In genomic region chr18:79616651-79617518, GRCh38 we compare ENCODE assay signal across 11 cellular contexts.
DNase-seq lines count a peak whose midpoint lies in the region; ATAC-seq and TF ChIP-seq lines count a peak whose summit lies in the region.
"Had no signal": no experiment of that assay in that cellular context is flagged by ENCODE, and none has a peak within 500 bp of the region (broad histone marks: within the 10 kb centered on the region; RNA-seq: fewer than 3 reads in every experiment).

No MANE protein-coding gene starts in this region.

- no peak overlapping the region for H3K27ac Mint-ChIP-seq in natural killer cell treated with Interleukin-12 subunit alpha and Interleukin-12 subunit beta and Interleukin-15 and Interleukin-18, amount 100 ng/mL, for 72 hours
- H3K27ac Mint-ChIP-seq in H9: no peak overlapping the region

- H3K27ac ChIP-seq in H9 (ENCODE audit: insufficient read length, low read depth, low read length): no peak overlapping the region

- H2BK12ac ChIP-seq in H9 (ENCODE audit: insufficient read length, low read depth, low read length): no peak overlapping the region

- H2BK20ac ChIP-seq in H9 (ENCODE audit: low read depth, low read length, poor library complexity, severe bottlenecking): no peak overlapping the region

- no peak overlapping the region for H4K91ac ChIP-seq in H9 (ENCODE audit: insufficient read length, low read depth, low read length)

- no peak overlapping the region for H3K23ac ChIP-seq in H9 (ENCODE audit: insufficient read length, low read depth, low read length)

- H3T11ph ChIP-seq in H9 (ENCODE audit: low read length): no peak overlapping the region

- H3K27me3 ChIP-seq in H9 (ENCODE audit: insufficient read depth, low read length): no peaks in the 10 kb centered on the region

- H3K23me2 ChIP-seq in H9 (ENCODE audit: insufficient read length, low read depth, low read length, poor library complexity, severe bottlenecking): no peaks in the 10 kb centered on the region

- DNase-seq in stimulated activated CD4-positive, alpha-beta T cell treated with anti-CD3 and anti-CD28 coated beads, Interleukin-15, amount 100 ng/mL, for 24 hours: peak; percentile 18
- DNase-seq in stimulated activated CD4-positive, alpha-beta T cell treated with anti-CD3 and anti-CD28 coated beads, Interleukin-2, amount 100 ng/mL, for 48 hours: no peak
- DNase-seq in fibroblast of the aortic adventitia (ENCODE audit: low read depth) (no peak), H9 (no peak), D341Med (ENCODE audit: low spot score) (no peak), NCI-H2029 treated with DMSO at 0.1 percent for 48 hours (lab: John Stamatoyannopoulos, UW) (no peak)
- peak; percentile 56 for DNase-seq in natural killer cell treated with Interleukin-12 subunit alpha and Interleukin-12 subunit beta and Interleukin-15 and Interleukin-18, amount 100 ng/mL, for 72 hours (ENCODE audit: low spot score)
- DNase-seq: AML-193, NCI-H1092 treated with DMSO at 0.1 percent for 48 hours, occipital lobe had no signal

- no peaks in the 10 kb centered on the region for H3K79me1 ChIP-seq in H9 (ENCODE audit: insufficient read depth, low read depth, low read length, poor library complexity, severe bottlenecking)

- H3K4me1 Mint-ChIP-seq in natural killer cell treated with Interleukin-12 subunit alpha and Interleukin-12 subunit beta and Interleukin-15 and Interleukin-18, amount 100 ng/mL, for 72 hours (ENCODE audit: low read depth in 2 of 2): no peaks in the 10 kb centered on the region
- peaks cover 5% of the 10 kb centered on the region in 2 experiments for H3K4me1 Mint-ChIP-seq in H9

- no peak for TF ChIP-seq CTCF in fibroblast of the aortic adventitia (IDR thresholded peaks at IDR 0.05; ENCODE audit: insufficient read depth, low read length)
- no peak for TF ChIP-seq CTCF in H9 (conservative IDR thresholded peaks at IDR 0.05)

- H3K36me3 Mint-ChIP-seq in natural killer cell treated with Interleukin-12 subunit alpha and Interleukin-12 subunit beta and Interleukin-15 and Interleukin-18, amount 100 ng/mL, for 72 hours: no peaks in the 10 kb centered on the region
- H3K36me3 Mint-ChIP-seq in H9 (ENCODE audit: insufficient read depth in 1 of 3, low read depth in 3 of 3): no peaks in the 10 kb centered on the region

- peaks cover 2% of the 10 kb centered on the region for H4K20me1 ChIP-seq in H9 (ENCODE audit: control insufficient read depth, insufficient read depth, insufficient read length)

- no peak overlapping the region for H3K14ac ChIP-seq in H9 (ENCODE audit: insufficient read depth, low read length)

- H2BK120ac ChIP-seq in H9 (ENCODE audit: low read depth, low read length, poor library complexity, severe bottlenecking): no peak overlapping the region

- no peaks in the 10 kb centered on the region for H3K79me2 ChIP-seq in H9 (ENCODE audit: insufficient read depth, low read length)

- H4K8ac ChIP-seq in H9 (replicated peaks; ENCODE audit: insufficient read length, low read depth, low read length): no peak overlapping the region

- no CpG with 5 or more reads among the region's 90 CpGs for WGBS in H9 (ENCODE audit: extremely low coverage, insufficient read length, low lambda C conversion rate)

- H3K27me3 Mint-ChIP-seq in natural killer cell treated with Interleukin-12 subunit alpha and Interleukin-12 subunit beta and Interleukin-15 and Interleukin-18, amount 100 ng/mL, for 72 hours: no peaks in the 10 kb centered on the region
- 0 out of 2 replicates have a peak, but pooled peaks cover 2% of the 10 kb centered on the region for H3K27me3 Mint-ChIP-seq in H9 (ENCODE audit: low read depth)

- H3K9me3 ChIP-seq in H9 (ENCODE audit: control insufficient read depth, low read depth, low read length): peaks cover 11% of the 10 kb centered on the region

- peak in 1 of 2 donors; percentile 15 for ATAC-seq in natural killer cell treated with Interleukin-12 subunit alpha and Interleukin-12 subunit beta and Interleukin-15 and Interleukin-18, amount 100 ng/mL, for 72 hours
- ATAC-seq in GM19455 (IDR thresholded peaks at IDR 0.05; ENCODE audit: unreplicated experiment): no peak

- H4K5ac ChIP-seq in H9 (ENCODE audit: insufficient read length, low read depth, low read length): no peak overlapping the region

- no peak overlapping the region for H3K4me3 Mint-ChIP-seq in natural killer cell treated with Interleukin-12 subunit alpha and Interleukin-12 subunit beta and Interleukin-15 and Interleukin-18, amount 100 ng/mL, for 72 hours
- no peak overlapping the region for H3K4me3 Mint-ChIP-seq in H9

- no peak overlapping the region for H3K9ac ChIP-seq in H9 (ENCODE audit: extremely low read depth, insufficient read length, low read length)

- H3K4me3 ChIP-seq in fibroblast of the aortic adventitia (ENCODE audit: low read depth, low read length): peak overlapping the region; percentile 22

- H3K4ac ChIP-seq in H9 (ENCODE audit: low read depth, low read length): no peak overlapping the region

- no peak overlapping the region for H3K56ac ChIP-seq in H9 (ENCODE audit: insufficient read length, low read depth, low read length)

- H3K4me1 ChIP-seq in H9 (ENCODE audit: insufficient read depth, low read length): no peaks in the 10 kb centered on the region; the same call in 1 of the 2 replicates

- no peak overlapping the region for H3K4me2 ChIP-seq in H9 (ENCODE audit: insufficient read depth, insufficient read length, low read length)

- no peak overlapping the region for H3K18ac ChIP-seq in H9 (ENCODE audit: insufficient read length, low read depth, low read length)

- no peak overlapping the region for H2BK15ac ChIP-seq in H9 (ENCODE audit: low read depth, low read length)

- no peak overlapping the region for H2AFZ ChIP-seq in H9 (ENCODE audit: low read length)

- H2BK5ac ChIP-seq in H9 (ENCODE audit: insufficient read length, low read length): no peak overlapping the region

- H2AK5ac ChIP-seq in H9 (ENCODE audit: insufficient read length, low read length): no peak overlapping the region

- no peaks in the 10 kb centered on the region for H3K9me3 Mint-ChIP-seq in natural killer cell treated with Interleukin-12 subunit alpha and Interleukin-12 subunit beta and Interleukin-15 and Interleukin-18, amount 100 ng/mL, for 72 hours
- no peaks in the 10 kb centered on the region; a peak in 1 of 5 replicates for H3K9me3 Mint-ChIP-seq in H9

Comparison
In these comparisons a context has a peak if more than half of its experiments do, and no peak if none do; other contexts are left out.
1. DNase-seq: peak in stimulated activated CD4-positive, alpha-beta T cell treated with anti-CD3 and anti-CD28 coated beads, Interleukin-15, amount 100 ng/mL, for 24 hours (single experiment) and natural killer cell treated with Interleukin-12 subunit alpha and Interleukin-12 subunit beta and Interleukin-15 and Interleukin-18, amount 100 ng/mL, for 72 hours (single experiment); none in stimulated activated CD4-positive, alpha-beta T cell treated with anti-CD3 and anti-CD28 coated beads, Interleukin-2, amount 100 ng/mL, for 48 hours (0 of 2), fibroblast of the aortic adventitia (single experiment), H9 (single experiment), D341Med (single experiment) and NCI-H2029 treated with DMSO at 0.1 percent for 48 hours (single experiment).